ENCODE assay signal across 7 cellular contexts in genomic region chr9:123267481-123268239, GRCh38. TPM values are rescaled to one million over a fixed set of nuclear protein-coding genes. Genes with fewer than 3 reads are reported as not detected.
A peak's percentile ranks its signal among the peaks of the same experiment; 100 is the strongest.
DNase-seq lines count a peak whose midpoint lies in the region; ATAC-seq lines count a peak whose summit lies in the region.

No MANE protein-coding gene starts in this region.

- no peaks in the 10 kb centered on the region for H3K27me3 Mint-ChIP-seq in IgD-negative memory B cell
- H3K27me3 Mint-ChIP-seq in activated naive CD4-positive, alpha-beta T cell treated with anti-CD3 and anti-CD28 coated beads, Interleukin-2, amount 50 U/mL, for 24 hours, result no peaks in the 10 kb centered on the region

- H3K4me3 ChIP-seq in iPS-18a (ENCODE audit: low read length), result peak overlapping the region; percentile 66

- ATAC-seq in GM21360 (IDR thresholded peaks at IDR 0.05; ENCODE audit: unreplicated experiment), result peak; percentile 8
- no peak for ATAC-seq in esophagus mucosa

- no peak overlapping the region for H3K27ac ChIP-seq in iPS-18a (ENCODE audit: low read length)

- peak overlapping the region; percentile 54 for H3K9ac ChIP-seq in iPS-18a (ENCODE audit: low read length)

- DNase-seq in stimulated activated CD4-positive, alpha-beta T cell treated with anti-CD3 and anti-CD28 coated beads, Interleukin-4, amount 100 ng/mL, for 1 hour, result peak; percentile 10
- no peak for DNase-seq in occipital lobe (lab: John Stamatoyannopoulos, UW)

- H3K9me3 ChIP-seq in iPS-18a (ENCODE audit: control insufficient read depth, low read depth, low read length), result no peaks in the 10 kb centered on the region

- peaks cover 41 to 46% (median 43%) of the 10 kb centered on the region in 3 donors for H3K4me1 Mint-ChIP-seq in IgD-negative memory B cell
- peaks cover 43% of the 10 kb centered on the region for H3K4me1 Mint-ChIP-seq in activated naive CD4-positive, alpha-beta T cell treated with anti-CD3 and anti-CD28 coated beads, Interleukin-2, amount 50 U/mL, for 24 hours

- H3K4me3 Mint-ChIP-seq in IgD-negative memory B cell, result peak overlapping the region; percentile 80 to 95 (median 87)
- H3K4me3 Mint-ChIP-seq in activated naive CD4-positive, alpha-beta T cell treated with anti-CD3 and anti-CD28 coated beads, Interleukin-2, amount 50 U/mL, for 24 hours, result peak overlapping the region; percentile 63

- no peaks in the 10 kb centered on the region for H3K36me3 ChIP-seq in iPS-18a (ENCODE audit: control insufficient read depth, low read depth, low read length)

- H3K9me3 Mint-ChIP-seq in IgD-negative memory B cell, result no peaks in the 10 kb centered on the region
- no peaks in the 10 kb centered on the region for H3K9me3 Mint-ChIP-seq in activated naive CD4-positive, alpha-beta T cell treated with anti-CD3 and anti-CD28 coated beads, Interleukin-2, amount 50 U/mL, for 24 hours

- peaks cover 2% of the 10 kb centered on the region for H3K36me3 Mint-ChIP-seq in IgD-negative memory B cell
- peaks cover 2% of the 10 kb centered on the region for H3K36me3 Mint-ChIP-seq in activated naive CD4-positive, alpha-beta T cell treated with anti-CD3 and anti-CD28 coated beads, Interleukin-2, amount 50 U/mL, for 24 hours

- peaks cover 5% of the 10 kb centered on the region for H3K4me1 ChIP-seq in iPS-18a (ENCODE audit: control insufficient read depth, low read depth, low read length)

- H3K27ac Mint-ChIP-seq in IgD-negative memory B cell, result peak overlapping the region in 2 of 3 donors; percentile 16 to 25
- no peak overlapping the region for H3K27ac Mint-ChIP-seq in activated naive CD4-positive, alpha-beta T cell treated with anti-CD3 and anti-CD28 coated beads, Interleukin-2, amount 50 U/mL, for 24 hours

- peaks cover 10% of the 10 kb centered on the region for H3K27me3 ChIP-seq in iPS-18a (ENCODE audit: control insufficient read depth, insufficient read depth, low read length)

RNA-seq across cellular contexts. Expression of gene STRBP, which starts 0.7 kb away (rescaled TPM):
- polyA plus RNA-seq in IgD-negative memory B cell, result 78.0 TPM
- total RNA-seq in occipital lobe (97.5 TPM), esophagus mucosa (31.2 TPM)
